14 cellular contexts compared by ENCODE assay signal in genomic region chr3:138493804-138494606, GRCh38. TPM values are rescaled to one million over a fixed set of nuclear protein-coding genes. Genes with fewer than 3 reads are reported as not detected.
DNase-seq lines count a peak whose midpoint lies in the region; ATAC-seq and TF ChIP-seq lines count a peak whose summit lies in the region.
"Had no signal": no experiment of that assay in that cellular context is flagged by ENCODE, and none has a peak within 500 bp of the region (broad histone marks: within the 10 kb centered on the region; RNA-seq: fewer than 3 reads in every experiment).

No MANE protein-coding gene starts in this region.

- TSS peak; percentile 70 for BruUV-seq in MCF 10A (replicated peaks; lab: Mats Ljungman, UMichigan)

- peak overlapping the region; percentile 14 for H3K27ac Mint-ChIP-seq in MCF 10A (ENCODE audit: low read depth, unreplicated experiment)
- H3K27ac Mint-ChIP-seq: B cell, GM23338 had no signal

- TF ChIP-seq CTCF in MCF 10A (IDR thresholded peaks at IDR 0.05; ENCODE audit: unreplicated experiment) (no peak), breast epithelium (IDR thresholded peaks at IDR 0.05) (no peak), foreskin fibroblast (IDR thresholded peaks at IDR 0.05; ENCODE audit: low read depth, low read length) (no peak), upper lobe of right lung (IDR thresholded peaks at IDR 0.05) (no peak)

- H3K4me1 Mint-ChIP-seq in MCF 10A (ENCODE audit: insufficient read depth, unreplicated experiment) = peaks cover 16% of the 10 kb centered on the region
- H3K4me1 Mint-ChIP-seq: B cell; central memory CD8-positive, alpha-beta T cell had no signal

- no peak overlapping the region for H3K27ac ChIP-seq in breast epithelium
- no peak overlapping the region for H3K27ac ChIP-seq in upper lobe of right lung

- peaks cover 4% of the 10 kb centered on the region for H3K36me3 Mint-ChIP-seq in MCF 10A (ENCODE audit: insufficient read depth, unreplicated experiment)

- POLR2A ChIA-PET in MCF 10A (lab: Yijun Ruan, JAX) = no interaction called here

- peak; percentile 82 for ATAC-seq in upper lobe of right lung
- no peak for ATAC-seq in GM21723 (IDR thresholded peaks at IDR 0.05; ENCODE audit: unreplicated experiment)
- ATAC-seq: GM12878, GM23338 had no signal

- H3K4me3 ChIP-seq in breast epithelium = no peak overlapping the region
- no peak overlapping the region for H3K4me3 ChIP-seq in foreskin fibroblast (ENCODE audit: low read depth in 1 of 2, low read length in 2 of 2)
- H3K4me3 ChIP-seq in upper lobe of right lung = no peak overlapping the region
- H3K4me3 ChIP-seq: GM12878, GM23338 had no signal

- CTCF ChIA-PET in MCF 10A (lab: Yijun Ruan, JAX) = no interaction called here

- no peak for TF ChIP-seq POLR2A in breast epithelium (IDR thresholded peaks at IDR 0.05)

- no peaks in the 10 kb centered on the region for H3K27me3 Mint-ChIP-seq in MCF 10A (ENCODE audit: insufficient read depth, unreplicated experiment)
- H3K27me3 Mint-ChIP-seq: B cell; central memory CD8-positive, alpha-beta T cell had no signal

- H3K36me3 ChIP-seq in breast epithelium = no peaks in the 10 kb centered on the region
- peaks cover under 1% of the 10 kb centered on the region for H3K36me3 ChIP-seq in upper lobe of right lung

- H3K4me1 ChIP-seq in breast epithelium (no peaks in the 10 kb centered on the region), upper lobe of right lung (no peaks in the 10 kb centered on the region)

- DNase-seq in MCF 10A (ENCODE audit: unreplicated experiment) (peak; percentile 86), breast epithelium (ENCODE audit: low spot score in 2 of 2) (no peak), SIG-M5 treated with dmso at 0.1 percent for 504 hours (lab: John Stamatoyannopoulos, UW; ENCODE audit: unreplicated experiment) (peak; percentile 96), foreskin fibroblast (peak; percentile 86 to 92), upper lobe of right lung (no peak), ecto neural progenitor cell (ENCODE audit: low spot score) (no peak), NCI-H2196 (lab: John Stamatoyannopoulos, UW; ENCODE audit: unreplicated experiment) (no peak)
- DNase-seq: NCI-H2029, retina had no signal

- H3K27me3 ChIP-seq in breast epithelium = no peaks in the 10 kb centered on the region
- no peaks in the 10 kb centered on the region for H3K27me3 ChIP-seq in upper lobe of right lung

- intact Hi-C loops in MCF 10A (cut with micrococcal nuclease) (loop anchor here (5.0 to 10.0 kb wide), 3 partner anchors 98 to 423 kb away; partner anchors contain the start of genes CEP70 and PIK3CB), breast epithelium (cut with DNase I; ENCODE audit: low total_unique reads) (no loop called here), upper lobe of right lung (cut with DNase I) (no loop called here)

- no peak overlapping the region for H3K4me3 Mint-ChIP-seq in MCF 10A (ENCODE audit: unreplicated experiment)
- H3K4me3 Mint-ChIP-seq: B cell; central memory CD8-positive, alpha-beta T cell; GM23338 had no signal

- H3K9me3 ChIP-seq in breast epithelium (peaks cover 0 to 15% of the 10 kb centered on the region in 2 donors), upper lobe of right lung (no peaks in the 10 kb centered on the region)

- H3K9me3 Mint-ChIP-seq in MCF 10A (ENCODE audit: unreplicated experiment) = peaks cover 2% of the 10 kb centered on the region

RNA-seq across cellular contexts. Expression of gene ESYT3, which starts 59.6 kb away (rescaled TPM):
- total RNA-seq in MCF 10A (2022) (0.44 and 1.0 TPM in 2 replicates), breast epithelium (1 to 10 TPM in 2 of 3 donors, under 1 TPM in 1; 0.32 to 4.2 (median 2.3) TPM), upper lobe of right lung (66.4 TPM)
- total RNA-seq: B cell, GM12878 had no signal

Comparison
In these comparisons a context has a peak if more than half of its experiments do, and no peak if none do; other contexts are left out.
1. DNase-seq: peak in MCF 10A (single experiment), SIG-M5 treated with dmso at 0.1 percent for 504 hours (single experiment) and foreskin fibroblast (2 of 2); none in breast epithelium (0 of 2), upper lobe of right lung (single experiment), ecto neural progenitor cell (single experiment) and NCI-H2196 (single experiment).
2. RNA of gene ESYT3, which starts 59.6 kb away (total RNA-seq): 66.4 TPM in upper lobe of right lung (single experiment); 0.32 to 4.2 TPM in breast epithelium and 0.44 to 1.0 TPM in MCF 10A; every median in the first group is over 10 times any median in the second.